In genomic region chr7:16260236-16260728, GRCh38 we compare ENCODE assay signal across 17 cellular contexts.
A peak's percentile ranks its signal among the peaks of the same experiment; 100 is the strongest.
DNase-seq lines count a peak whose midpoint lies in the region; ATAC-seq and TF ChIP-seq lines count a peak whose summit lies in the region.
"Had no signal": no experiment of that assay in that cellular context is flagged by ENCODE, and none has a peak within 500 bp of the region (broad histone marks: within the 10 kb centered on the region; RNA-seq: fewer than 3 reads in every experiment).

No MANE protein-coding gene starts in this region.

- H3K27me3 Mint-ChIP-seq in activated CD8-positive, alpha-beta T cell treated with anti-CD3 and anti-CD28 coated beads for 36 hours: no peaks in the 10 kb centered on the region
- no peaks in the 10 kb centered on the region for H3K27me3 Mint-ChIP-seq in activated CD8-positive, alpha-beta T cell treated with anti-CD3 and anti-CD28 coated beads, Interleukin-2, amount 10 ng/mL, durations not matched to agents 7 days and 5 days (ENCODE audit: low read depth)
- H3K27me3 Mint-ChIP-seq in HFFc6 (ENCODE audit: insufficient read depth): no peaks in the 10 kb centered on the region
- H3K27me3 Mint-ChIP-seq: CD4-positive, CD25-positive, alpha-beta regulatory T cell had no signal

- H3K9me3 Mint-ChIP-seq in activated CD8-positive, alpha-beta T cell treated with anti-CD3 and anti-CD28 coated beads for 36 hours: peaks cover 4% of the 10 kb centered on the region
- peaks cover 5% of the 10 kb centered on the region for H3K9me3 Mint-ChIP-seq in activated CD8-positive, alpha-beta T cell treated with anti-CD3 and anti-CD28 coated beads, Interleukin-2, amount 10 ng/mL, durations not matched to agents 7 days and 5 days (ENCODE audit: insufficient read depth)
- peaks cover 9% of the 10 kb centered on the region; the same call in 1 of the 2 replicates for H3K9me3 Mint-ChIP-seq in HFFc6

- ATAC-seq in activated CD8-positive, alpha-beta T cell treated with anti-CD3 and anti-CD28 coated beads for 36 hours: peak; percentile 64
- no peak for ATAC-seq in activated CD8-positive, alpha-beta T cell treated with anti-CD3 and anti-CD28 coated beads, Interleukin-2, amount 10 ng/mL, durations not matched to agents 7 days and 5 days
- peak; percentile 57 for ATAC-seq in HG02870 (IDR thresholded peaks at IDR 0.05; ENCODE audit: unreplicated experiment)
- ATAC-seq: HepG2 had no signal

- POLR2A ChIA-PET in activated CD8-positive, alpha-beta T cell treated with anti-CD3 and anti-CD28 coated beads for 36 hours (lab: Charles Lee): no interaction called here
- POLR2A ChIA-PET in activated CD8-positive, alpha-beta T cell treated with anti-CD3 and anti-CD28 coated beads, Interleukin-2, amount 10 ng/mL, durations not matched to agents 7 days and 5 days (lab: Charles Lee): no interaction called here

- no peaks in the 10 kb centered on the region for H3K27me3 ChIP-seq in Loucy (ENCODE audit: insufficient read depth, low read length, poor library complexity, severe bottlenecking)
- H3K27me3 ChIP-seq: suprapubic skin had no signal

- peak overlapping the region; percentile 50 for H3K4me2 ChIP-seq in Loucy (ENCODE audit: low read depth, low read length, poor library complexity, severe bottlenecking)

- no peak overlapping the region for H3K4me3 Mint-ChIP-seq in activated CD8-positive, alpha-beta T cell treated with anti-CD3 and anti-CD28 coated beads for 36 hours
- no peak overlapping the region for H3K4me3 Mint-ChIP-seq in activated CD8-positive, alpha-beta T cell treated with anti-CD3 and anti-CD28 coated beads, Interleukin-2, amount 10 ng/mL, durations not matched to agents 7 days and 5 days
- no peak overlapping the region for H3K4me3 Mint-ChIP-seq in HFFc6
- H3K4me3 Mint-ChIP-seq: CD4-positive, CD25-positive, alpha-beta regulatory T cell; neural crest cell had no signal

- no peak for TF ChIP-seq CTCF in activated CD8-positive, alpha-beta T cell treated with anti-CD3 and anti-CD28 coated beads for 36 hours (IDR thresholded peaks at IDR 0.05)
- no peak for TF ChIP-seq CTCF in Loucy (conservative IDR thresholded peaks at IDR 0.05; ENCODE audit: low read length)
- no peak for TF ChIP-seq CTCF in HFFc6 (IDR thresholded peaks at IDR 0.05)

- H4K20me1 ChIP-seq in Loucy (ENCODE audit: insufficient read depth, low read length, poor library complexity, severe bottlenecking): no peaks in the 10 kb centered on the region

- CTCF ChIA-PET in activated CD8-positive, alpha-beta T cell treated with anti-CD3 and anti-CD28 coated beads for 36 hours (lab: Charles Lee): no interaction called here
- CTCF ChIA-PET in activated CD8-positive, alpha-beta T cell treated with anti-CD3 and anti-CD28 coated beads, Interleukin-2, amount 10 ng/mL, durations not matched to agents 7 days and 5 days (lab: Charles Lee): no interaction called here

- peak overlapping the region; percentile 8 for H3K9ac ChIP-seq in Loucy (ENCODE audit: low read depth, low read length, poor library complexity, severe bottlenecking)

- H3K36me3 Mint-ChIP-seq in activated CD8-positive, alpha-beta T cell treated with anti-CD3 and anti-CD28 coated beads for 36 hours (ENCODE audit: low read depth): peaks cover 9% of the 10 kb centered on the region
- no peaks in the 10 kb centered on the region for H3K36me3 Mint-ChIP-seq in activated CD8-positive, alpha-beta T cell treated with anti-CD3 and anti-CD28 coated beads, Interleukin-2, amount 10 ng/mL, durations not matched to agents 7 days and 5 days (ENCODE audit: low read depth)
- H3K36me3 Mint-ChIP-seq in HFFc6 (ENCODE audit: low read depth): peaks cover 13% of the 10 kb centered on the region
- H3K36me3 Mint-ChIP-seq: CD4-positive, CD25-positive, alpha-beta regulatory T cell had no signal

- peak overlapping the region; percentile 37 for H2AFZ ChIP-seq in Loucy (ENCODE audit: low read length)

- H3K4me1 Mint-ChIP-seq in activated CD8-positive, alpha-beta T cell treated with anti-CD3 and anti-CD28 coated beads for 36 hours (ENCODE audit: low read depth): peaks cover 8% of the 10 kb centered on the region
- no peaks in the 10 kb centered on the region for H3K4me1 Mint-ChIP-seq in activated CD8-positive, alpha-beta T cell treated with anti-CD3 and anti-CD28 coated beads, Interleukin-2, amount 10 ng/mL, durations not matched to agents 7 days and 5 days (ENCODE audit: low read depth)
- H3K4me1 Mint-ChIP-seq in HFFc6 (ENCODE audit: low read depth): no peaks in the 10 kb centered on the region
- H3K4me1 Mint-ChIP-seq: CD4-positive, CD25-positive, alpha-beta regulatory T cell; neural crest cell had no signal

- no peaks in the 10 kb centered on the region for H3F3A ChIP-seq in Loucy (ENCODE audit: low read depth)

- H3K36me3 ChIP-seq in Loucy (ENCODE audit: insufficient read depth, low read length): no peaks in the 10 kb centered on the region
- H3K36me3 ChIP-seq: HAP-1, suprapubic skin had no signal

- H3K4me1 ChIP-seq in Loucy (ENCODE audit: insufficient read depth, low read length, poor library complexity, severe bottlenecking): peaks cover 27% of the 10 kb centered on the region
- H3K4me1 ChIP-seq: HAP-1, suprapubic skin had no signal

- DNase-seq in activated CD8-positive, alpha-beta T cell treated with anti-CD3 and anti-CD28 coated beads for 36 hours: no peak
- no peak for DNase-seq in activated CD8-positive, alpha-beta T cell treated with anti-CD3 and anti-CD28 coated beads, Interleukin-2, amount 10 ng/mL, durations not matched to agents 7 days and 5 days
- DNase-seq in superior temporal gyrus (ENCODE audit: extremely low spot score) (peak; percentile 42), SKM-1 (lab: John Stamatoyannopoulos, UW; ENCODE audit: unreplicated experiment) (no peak), HFFc6 (no peak), GM03348 (ENCODE audit: low spot score) (no peak)
- DNase-seq: 8988T; activated CD4-positive, alpha-beta T cell treated with anti-CD3 and anti-CD28 coated beads for 4 hours; islet precursor cell; retina had no signal

- no peaks in the 10 kb centered on the region; the same call in 1 of the 2 replicates for H3K9me3 ChIP-seq in Loucy (ENCODE audit: insufficient read depth, low read depth, low read length)
- H3K9me3 ChIP-seq: HAP-1 had no signal

- H3K79me2 ChIP-seq in Loucy (ENCODE audit: insufficient read depth, low read length): no peaks in the 10 kb centered on the region

- H3K4me3 ChIP-seq in Loucy (ENCODE audit: low read length, poor library complexity, severe bottlenecking): no peak overlapping the region
- H3K4me3 ChIP-seq: HAP-1, suprapubic skin had no signal

- intact Hi-C loops in activated CD8-positive, alpha-beta T cell treated with anti-CD3 and anti-CD28 coated beads for 36 hours (cut with micrococcal nuclease): no loop called here

- H3K27ac Mint-ChIP-seq in activated CD8-positive, alpha-beta T cell treated with anti-CD3 and anti-CD28 coated beads for 36 hours: peak overlapping the region; percentile 20
- no peak overlapping the region for H3K27ac Mint-ChIP-seq in activated CD8-positive, alpha-beta T cell treated with anti-CD3 and anti-CD28 coated beads, Interleukin-2, amount 10 ng/mL, durations not matched to agents 7 days and 5 days
- H3K27ac Mint-ChIP-seq in HFFc6: no peak overlapping the region
- H3K27ac Mint-ChIP-seq: CD4-positive, CD25-positive, alpha-beta regulatory T cell had no signal

- H3K9me2 ChIP-seq in Loucy (replicated peaks; ENCODE audit: low read depth, low read length): no peaks in the 10 kb centered on the region
